10 cellular contexts compared by ENCODE assay signal in genomic region chr3:32973982-32974381, GRCh38. TPM values are rescaled to one million over a fixed set of nuclear protein-coding genes. Genes with fewer than 3 reads are reported as not detected.
DNase-seq lines count a peak whose midpoint lies in the region; ATAC-seq and TF ChIP-seq lines count a peak whose summit lies in the region.
"Had no signal": no experiment of that assay in that cellular context is flagged by ENCODE, and none has a peak within 500 bp of the region (broad histone marks: within the 10 kb centered on the region; RNA-seq: fewer than 3 reads in every experiment).

No MANE protein-coding gene starts in this region.

- no peak for TF ChIP-seq CTCF in endodermal cell (conservative IDR thresholded peaks at IDR 0.05)
- TF ChIP-seq CTCF in thyroid gland (IDR thresholded peaks at IDR 0.05), result no peak

- no peak overlapping the region for H3K4me3 Mint-ChIP-seq in endodermal cell
- H3K4me3 Mint-ChIP-seq: mesothelial cell of epicardium had no signal

- intact Hi-C loops in thyroid gland (cut with DNase I), result no loop called here

- WGBS in endodermal cell (ENCODE audit: insufficient coverage in 1 of 2, insufficient read length in 1 of 2), 2 experiments, result 100% methylated on average over 1 of the region's 1 CpG; no CpG with 5 or more reads in 1 of the 2 experiments
- 86 to 87% methylated on average over 1 of the region's 1 CpG for WGBS in thyroid gland, 2 donors

- H3K27me3 ChIP-seq in endodermal cell (ENCODE audit: control insufficient read depth, insufficient read depth, low read length, poor library complexity, severe bottlenecking) (no peaks in the 10 kb centered on the region), thyroid gland (no peaks in the 10 kb centered on the region)

- H3K9me3 ChIP-seq in endodermal cell (ENCODE audit: control insufficient read depth, low read length), result no peaks in the 10 kb centered on the region
- H3K9me3 ChIP-seq in thyroid gland, result no peaks in the 10 kb centered on the region

- H3K27ac ChIP-seq in endodermal cell (ENCODE audit: low read depth, low read length) (no peak overlapping the region), thyroid gland (no peak overlapping the region)
- H3K27ac ChIP-seq: VCaP had no signal

- ATAC-seq in GM18502 (IDR thresholded peaks at IDR 0.05; ENCODE audit: poor library complexity, unreplicated experiment) (peak; percentile 93), GM21576 (IDR thresholded peaks at IDR 0.05; ENCODE audit: unreplicated experiment) (peak; percentile 91), HG03575 (IDR thresholded peaks at IDR 0.05; ENCODE audit: extremely low read depth, insufficient number of reproducible peaks, low FRiP score, unreplicated experiment) (peak; percentile 93)

- no peaks in the 10 kb centered on the region for H3K36me3 Mint-ChIP-seq in endodermal cell (ENCODE audit: low read depth)
- H3K36me3 Mint-ChIP-seq: mesothelial cell of epicardium had no signal

- DNase-seq in iris pigment epithelial cell (ENCODE audit: low read depth) (peak; percentile 85), endodermal cell (no peak), NCI-H2227 treated with DMSO at 0.1 percent for 48 hours (lab: John Stamatoyannopoulos, UW) (no peak), thyroid gland (no peak), SK-N-DZ (ENCODE audit: low spot score) (no peak)

- TF ChIP-seq POLR2A in thyroid gland (IDR thresholded peaks at IDR 0.05), result no peak

- H3K36me3 ChIP-seq in endodermal cell (ENCODE audit: control insufficient read depth, insufficient read depth, low read length), result no peaks in the 10 kb centered on the region
- no peaks in the 10 kb centered on the region for H3K36me3 ChIP-seq in thyroid gland

- no peaks in the 10 kb centered on the region for H3K9me3 Mint-ChIP-seq in endodermal cell
- H3K9me3 Mint-ChIP-seq: mesothelial cell of epicardium had no signal

- H3K4me1 ChIP-seq in endodermal cell (ENCODE audit: control insufficient read depth, insufficient read depth, low read length), result no peaks in the 10 kb centered on the region
- no peaks in the 10 kb centered on the region for H3K4me1 ChIP-seq in thyroid gland

- no peak overlapping the region for H3K27ac Mint-ChIP-seq in endodermal cell
- H3K27ac Mint-ChIP-seq: mesothelial cell of epicardium had no signal

- no peak overlapping the region for H3K9ac ChIP-seq in endodermal cell (ENCODE audit: extremely low read depth, low read length, poor library complexity, severe bottlenecking)

- H3K4me1 Mint-ChIP-seq in endodermal cell, result peaks cover 18% of the 10 kb centered on the region

- H3K4me3 ChIP-seq in endodermal cell (ENCODE audit: low read length) (no peak overlapping the region), thyroid gland (replicated peaks in 1 of 3) (no peak overlapping the region)

- no peaks in the 10 kb centered on the region for H3K27me3 Mint-ChIP-seq in endodermal cell (ENCODE audit: insufficient read depth)

RNA-seq across cellular contexts. Expression of gene CCR4, which starts 22.5 kb away (rescaled TPM):
- total RNA-seq in endodermal cell, result under 1 TPM in 1 of 2 donors, not detected in 1; 0.11 TPM
- not detected for polyA plus RNA-seq in endodermal cell (2013, experiment 1 of 2)
- 0.08 TPM for polyA plus RNA-seq in endodermal cell (2013, experiment 2 of 2)
- under 1 TPM in 2 of 4 donors, not detected in 2; 0.13 to 0.88 TPM for total RNA-seq in thyroid gland
- not detected in 2 replicates for polyA plus RNA-seq in SK-N-DZ (2014; cell fraction: cytosol; rRNA removed)
- polyA plus RNA-seq in SK-N-DZ (2014; cell fraction: nucleus; rRNA removed), result 0.05 TPM in 1 of 2 replicates, not detected in the other
- total RNA-seq: mesothelial cell of epicardium had no signal
